In genomic region chr7:27689045-27689877, GRCh38 we compare ENCODE assay signal across 9 cellular contexts.
DNase-seq lines count a peak whose midpoint lies in the region; ATAC-seq, FAIRE-seq and TF ChIP-seq lines count a peak whose summit lies in the region.
"Had no signal": no experiment of that assay in that cellular context is flagged by ENCODE, and none has a peak within 500 bp of the region (broad histone marks: within the 10 kb centered on the region; RNA-seq: fewer than 3 reads in every experiment).

No MANE protein-coding gene starts in this region.

- ATAC-seq in HG03196 (IDR thresholded peaks at IDR 0.05; ENCODE audit: unreplicated experiment): no peak
- no peak for ATAC-seq in GM19467 (IDR thresholded peaks at IDR 0.05; ENCODE audit: unreplicated experiment)
- no peak for ATAC-seq in HG03565 (IDR thresholded peaks at IDR 0.05; ENCODE audit: unreplicated experiment)
- ATAC-seq: CD8-positive, alpha-beta T cell had no signal

- no peak overlapping the region for H3K27ac ChIP-seq in WERI-Rb-1

- H3K27me3 ChIP-seq in WERI-Rb-1 (ENCODE audit: insufficient read depth, low read depth, severe bottlenecking): no peaks in the 10 kb centered on the region

- FAIRE-seq in HTR-8/SVneo (lab: Jason Lieb, UNC): peak; percentile 58

- H3K4me3 ChIP-seq in WERI-Rb-1 (ENCODE audit: low read depth, low read length): no peak overlapping the region

- DNase-seq in NCI-H1436 (lab: John Stamatoyannopoulos, UW) (peak; percentile 7), NCI-H1436 treated with DMSO at 0.1 percent for 48 hours (lab: John Stamatoyannopoulos, UW) (no peak), HTR-8/SVneo (ENCODE audit: insufficient read length, low spot score) (no peak), WERI-Rb-1 (peak; percentile 46), iPS DF 4.7 (ENCODE audit: extremely low read depth, low spot score) (peak; percentile 53)

- no peaks in the 10 kb centered on the region for H3K9me3 ChIP-seq in WERI-Rb-1 (ENCODE audit: severe bottlenecking)

- TF ChIP-seq CTCF in WERI-Rb-1 (IDR thresholded peaks at IDR 0.05; ENCODE audit: low read depth, low read length): peak; percentile 86

- no peaks in the 10 kb centered on the region for H3K36me3 ChIP-seq in WERI-Rb-1

Comparison
In these comparisons a context has a peak if more than half of its experiments do, and no peak if none do; other contexts are left out.
1. DNase-seq: peak in NCI-H1436 (single experiment), WERI-Rb-1 (single experiment) and iPS DF 4.7 (single experiment); none in NCI-H1436 treated with DMSO at 0.1 percent for 48 hours (single experiment) and HTR-8/SVneo (single experiment).